17 cellular contexts compared by ENCODE assay signal in genomic region chr9:121709798-121710197, GRCh38. TPM values are rescaled to one million over a fixed set of nuclear protein-coding genes. Genes with fewer than 3 reads are reported as not detected.
DNase-seq lines count a peak whose midpoint lies in the region; TF ChIP-seq lines count a peak whose summit lies in the region.
"Had no signal": no experiment of that assay in that cellular context is flagged by ENCODE, and none has a peak within 500 bp of the region (broad histone marks: within the 10 kb centered on the region; RNA-seq: fewer than 3 reads in every experiment).

No MANE protein-coding gene starts in this region.

- H3K4me1 ChIP-seq in BE2C = peaks cover 7% of the 10 kb centered on the region; the same call in 1 of the 2 replicates

- peaks cover 0 to 6% (median 4%) of the 10 kb centered on the region in 3 donors for H3K27me3 Mint-ChIP-seq in immature natural killer cell (ENCODE audit: low read depth in 3 of 3)
- H3K27me3 Mint-ChIP-seq: progenitor cell of endocrine pancreas had no signal

- no peaks in the 10 kb centered on the region for H3K36me3 Mint-ChIP-seq in immature natural killer cell
- H3K36me3 Mint-ChIP-seq: CD4-positive, CD25-positive, alpha-beta regulatory T cell; natural killer cell had no signal

- no peaks in the 10 kb centered on the region for H3K36me3 ChIP-seq in BE2C

- no peak overlapping the region for H3K27ac Mint-ChIP-seq in immature natural killer cell
- H3K27ac Mint-ChIP-seq: CD4-positive, CD25-positive, alpha-beta regulatory T cell; natural killer cell had no signal

- no peaks in the 10 kb centered on the region; the same call in 1 of the 2 replicates for H3K9me3 ChIP-seq in BE2C

- peak overlapping the region; percentile 56 for H3K27ac ChIP-seq in RWPE1
- H3K27ac ChIP-seq: hepatocyte had no signal

- H3K4me3 ChIP-seq in BE2C (ENCODE audit: low read depth, low read length) = no peak overlapping the region
- H3K4me3 ChIP-seq: hepatocyte had no signal

- no peaks in the 10 kb centered on the region for H3K27me3 ChIP-seq in BE2C
- H3K27me3 ChIP-seq: hepatocyte had no signal

- CTCF ChIA-PET in RWPE1 (lab: Yijun Ruan, JAX) = interaction anchor here (0.6 to 1.6 kb wide), 3 partner anchors 11 to 773 kb away, joined by 3 to 4 read pairs (median 3); no protein-coding TSS in a partner anchor

- POLR2A ChIA-PET in RWPE1 (lab: Yijun Ruan, JAX; ENCODE audit: low non-redundant PET) = no interaction called here

- H3K4me3 Mint-ChIP-seq in immature natural killer cell = no peak overlapping the region
- H3K4me3 Mint-ChIP-seq: CD4-positive, CD25-positive, alpha-beta regulatory T cell; natural killer cell had no signal

- no peak for TF ChIP-seq CTCF in BE2C (IDR thresholded peaks at IDR 0.05; ENCODE audit: low read depth, low read length)
- no peak for TF ChIP-seq CTCF in RWPE1 (conservative IDR thresholded peaks at IDR 0.05; ENCODE audit: low read depth)

- H3K9me3 Mint-ChIP-seq in immature natural killer cell = no peaks in the 10 kb centered on the region
- H3K9me3 Mint-ChIP-seq: natural killer cell had no signal

- DNase-seq in BE2C (peak; percentile 42), MV-4-11 (lab: John Stamatoyannopoulos, UW) (peak; percentile 5), RWPE1 (ENCODE audit: low spot score) (no peak), iris pigment epithelial cell (ENCODE audit: low read depth) (peak; percentile 6), posterior vena cava (ENCODE audit: low spot score) (no peak), immature natural killer cell (no peak), nucleus accumbens (lab: John Stamatoyannopoulos, UW) (no peak), pons (ENCODE audit: low spot score) (no peak)
- DNase-seq: activated CD4-positive, alpha-beta T cell treated with anti-CD3 and anti-CD28 coated beads, Interleukin-2, amount 50 U/mL, for 4 hours; activated naive CD4-positive, alpha-beta T cell treated with Interleukin-2 at 50 U/mL for 16 hours; CD4-positive, CD25-positive, alpha-beta regulatory T cell; DMS53; mesenchymal stem cell; natural killer cell; SIG-M5 had no signal

- intact Hi-C loops in posterior vena cava (cut with DNase I) = no loop called here

- H3K4me1 Mint-ChIP-seq in immature natural killer cell = peaks cover 9 to 12% of the 10 kb centered on the region in 2 donors

RNA-seq across cellular contexts. Expression of gene DAB2IP, which starts 58.4 kb away (rescaled TPM):
- polyA plus RNA-seq in BE2C (2012; ENCODE audit: insufficient read depth, insufficient read length, low read depth) = 65.5 TPM
- total RNA-seq in posterior vena cava = 10 to 100 TPM; 68.1 to 83.8 TPM
- polyA plus RNA-seq in immature natural killer cell = 1 to 10 TPM in 1 of 3 donors, under 1 TPM in 1, not detected in 1; 0.06 to 1.1 TPM
- total RNA-seq: CD4-positive, CD25-positive, alpha-beta regulatory T cell had no signal
- polyA plus RNA-seq: CD4-positive, CD25-positive, alpha-beta regulatory T cell had no signal

Comparison
In these comparisons a context has a peak if more than half of its experiments do, and no peak if none do; other contexts are left out.
1. DNase-seq: peak in BE2C (single experiment), MV-4-11 (single experiment) and iris pigment epithelial cell (single experiment); none in RWPE1 (single experiment), posterior vena cava (single experiment), immature natural killer cell (0 of 3), nucleus accumbens (0 of 56) and pons (single experiment).